In the genomic region with DNA sequence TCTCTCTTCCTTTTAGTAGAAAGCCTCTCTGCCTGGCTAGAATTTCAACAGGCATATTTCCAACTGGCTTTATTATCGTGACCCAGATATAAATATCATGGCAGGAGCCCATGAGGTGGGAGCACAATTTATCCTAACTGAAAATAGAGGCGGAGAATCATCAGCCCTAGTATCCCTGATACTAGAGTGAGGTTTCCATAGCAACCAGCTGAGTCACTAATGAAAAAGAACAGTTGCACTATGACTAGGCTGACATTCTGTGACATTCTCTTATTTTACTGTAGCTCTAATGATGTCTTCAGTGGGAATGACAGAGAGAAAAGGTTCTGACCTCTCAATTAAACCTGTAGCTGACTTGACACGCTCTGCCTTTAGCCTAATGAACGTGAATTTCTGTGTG, we compare ENCODE assay signal across 8 cellular contexts.
DNase-seq lines count a peak whose midpoint lies in the region; ATAC-seq, FAIRE-seq and TF ChIP-seq lines count a peak whose summit lies in the region.

No MANE protein-coding gene starts in this region.

- H3K4me3 ChIP-seq in endothelial cell of umbilical vein (replicated peaks in 1 of 3; ENCODE audit: insufficient read depth in 1 of 3, low read depth in 1 of 3, low read length in 3 of 3): no peak overlapping the region
- no peak overlapping the region for H3K4me3 ChIP-seq in small intestine (ENCODE audit: low read depth in 1 of 2, low read length in 2 of 2)
- H3K4me3 ChIP-seq in sigmoid colon: no peak overlapping the region

- H3K4me1 ChIP-seq in endothelial cell of umbilical vein (ENCODE audit: control insufficient read depth, extremely low read depth, insufficient read depth, low read length) (peaks cover 71% of the 10 kb centered on the region), small intestine (ENCODE audit: control insufficient read depth in 2 of 2, insufficient read depth in 1 of 2, low read depth in 1 of 2, low read length in 1 of 2) (no peaks in the 10 kb centered on the region), sigmoid colon (peaks cover 0 to 4% (median 0%) of the 10 kb centered on the region in 4 donors)

- WGBS in small intestine, 3 donors: 75 to 87% (median 78%) methylated on average over 4 of the region's 4 CpGs
- 80 to 87% methylated on average over 4 of the region's 4 CpGs for WGBS in sigmoid colon, 2 donors

- H4K20me1 ChIP-seq in endothelial cell of umbilical vein (replicated peaks; ENCODE audit: control insufficient read depth, extremely low read depth, insufficient read depth, low read length): no peaks in the 10 kb centered on the region

- H3K9me3 ChIP-seq in endothelial cell of umbilical vein (replicated peaks; ENCODE audit: control insufficient read depth, insufficient read depth, low read length) (no peaks in the 10 kb centered on the region), small intestine (ENCODE audit: control insufficient read depth, low read depth) (no peaks in the 10 kb centered on the region), sigmoid colon (no peaks in the 10 kb centered on the region)

- TF ChIP-seq POLR2A in endothelial cell of umbilical vein (IDR thresholded peaks at IDR 0.05; ENCODE audit: low read depth, low read length) (no peak), sigmoid colon (IDR thresholded peaks at IDR 0.05) (no peak)

- no peak for TF ChIP-seq EP300 in sigmoid colon (IDR thresholded peaks at IDR 0.05)

- H3K79me2 ChIP-seq in endothelial cell of umbilical vein (ENCODE audit: control insufficient read depth, insufficient read depth, low read length): no peaks in the 10 kb centered on the region

- H3K36me3 ChIP-seq in endothelial cell of umbilical vein (ENCODE audit: control insufficient read depth in 2 of 2, extremely low read depth in 1 of 2, insufficient read depth in 2 of 2, low read length in 2 of 2) (no peaks in the 10 kb centered on the region), small intestine (ENCODE audit: control insufficient read depth in 2 of 2, insufficient read depth in 2 of 2, low read length in 2 of 2) (no peaks in the 10 kb centered on the region), sigmoid colon (no peaks in the 10 kb centered on the region)

- DNase-seq in Ammon's horn (ENCODE audit: low spot score) (peak; percentile 64), NCI-H1417 (lab: John Stamatoyannopoulos, UW) (peak in 2 of 3 experiments; percentile 48 to 74), endothelial cell of umbilical vein (ENCODE audit: low read depth, low spot score) (peak; percentile 79), cardiac septum (ENCODE audit: low spot score) (no peak), small intestine (no peak), NCI-H1436 treated with DMSO at 0.1 percent for 48 hours (lab: John Stamatoyannopoulos, UW) (no peak), sigmoid colon (no peak)

- CTCF ChIA-PET in endothelial cell of umbilical vein (lab: Charles Lee): interaction anchor here (1.0 to 2.7 kb wide), 5 partner anchors 13 to 221 kb away, joined by 3 to 16 read pairs (median 4); no protein-coding TSS in a partner anchor

- intact Hi-C loops in endothelial cell of umbilical vein (cut with micrococcal nuclease): loop anchor here (2.0 to 5.0 kb wide), 4 partner anchors 37 to 1741 kb away; no protein-coding TSS in a partner anchor
- intact Hi-C loops in cardiac septum (cut with DNase I): no loop called here
- intact Hi-C loops in sigmoid colon (cut with DNase I): no loop called here

- peak overlapping the region; percentile 90 for H3K9ac ChIP-seq in endothelial cell of umbilical vein (replicated peaks; ENCODE audit: extremely low read depth, insufficient read depth, low read length)

- POLR2A ChIA-PET in endothelial cell of umbilical vein (lab: Charles Lee): interaction anchor here (1.5 kb wide), 1 partner anchor 21 kb away, joined by 7 read pairs; no protein-coding TSS in a partner anchor

- H3K9me1 ChIP-seq in endothelial cell of umbilical vein (replicated peaks; ENCODE audit: control insufficient read depth, extremely low read depth, insufficient read depth, low read length): no peaks in the 10 kb centered on the region

- BruUV-seq in endothelial cell of umbilical vein (replicated peaks; lab: Mats Ljungman, UMichigan): no TSS peak

- dilution Hi-C loops in endothelial cell of umbilical vein (cut with MboI; ENCODE audit: extremely low pct_ligation_motif_present, low sequenced_read_pairs): no loop called here

- TF ChIP-seq CTCF in endothelial cell of umbilical vein (IDR thresholded peaks at IDR 0.05; ENCODE audit: extremely low read depth in 1 of 2, insufficient read depth in 1 of 2, low read depth in 1 of 2, low read length in 2 of 2): no peak
- no peak for TF ChIP-seq CTCF in sigmoid colon (IDR thresholded peaks at IDR 0.05)

- no peak for FAIRE-seq in endothelial cell of umbilical vein (lab: Jason Lieb, UNC)
- no peak for FAIRE-seq in small intestine (lab: Jason Lieb, UNC)

- H3K4me2 ChIP-seq in endothelial cell of umbilical vein (ENCODE audit: insufficient read depth, low read length): peak overlapping the region; percentile 63

- H3K27me3 ChIP-seq in endothelial cell of umbilical vein (ENCODE audit: control insufficient read depth in 2 of 2, insufficient read depth in 2 of 2, low read length in 2 of 2) (no peaks in the 10 kb centered on the region), small intestine (ENCODE audit: control insufficient read depth in 2 of 2, insufficient read depth in 2 of 2, low read length in 2 of 2) (no peaks in the 10 kb centered on the region), sigmoid colon (no peaks in the 10 kb centered on the region)

- H3K27ac ChIP-seq in endothelial cell of umbilical vein (ENCODE audit: insufficient read depth, low read depth, low read length) (peak overlapping the region; percentile 97), small intestine (ENCODE audit: low read depth in 1 of 2, low read length in 1 of 2) (no peak overlapping the region), sigmoid colon (no peak overlapping the region)

- peak; percentile 80 for ATAC-seq in GM19463 (IDR thresholded peaks at IDR 0.05; ENCODE audit: unreplicated experiment)

- no peak overlapping the region for H2AFZ ChIP-seq in endothelial cell of umbilical vein (ENCODE audit: low read depth, low read length)

TF ChIP-seq in endothelial cell of umbilical vein, 7 proteins besides CTCF, POLR2A, EP300 and RAD21:
- TF ChIP-seq FOS (IDR thresholded peaks at IDR 0.05; ENCODE audit: borderline replicate concordance, insufficient read depth, low read length) (peak; percentile 86), JUN (IDR thresholded peaks at IDR 0.05; ENCODE audit: borderline replicate concordance, insufficient read depth, insufficient read length, low read depth) (peak; percentile 60), MYC (IDR thresholded peaks at IDR 0.05; ENCODE audit: low read depth, low read length) (no peak), GATA2 (IDR thresholded peaks at IDR 0.05; ENCODE audit: insufficient read depth, insufficient read length, low read depth, low read length) (peak; percentile 21)

Comparison
In these comparisons a context has a peak if more than half of its experiments do, and no peak if none do; other contexts are left out.
1. DNase-seq: peak in Ammon's horn (single experiment), NCI-H1417 (2 of 3) and endothelial cell of umbilical vein (single experiment); none in cardiac septum (single experiment), small intestine (single experiment), NCI-H1436 treated with DMSO at 0.1 percent for 48 hours (single experiment) and sigmoid colon (single experiment).